In the genomic region with DNA sequence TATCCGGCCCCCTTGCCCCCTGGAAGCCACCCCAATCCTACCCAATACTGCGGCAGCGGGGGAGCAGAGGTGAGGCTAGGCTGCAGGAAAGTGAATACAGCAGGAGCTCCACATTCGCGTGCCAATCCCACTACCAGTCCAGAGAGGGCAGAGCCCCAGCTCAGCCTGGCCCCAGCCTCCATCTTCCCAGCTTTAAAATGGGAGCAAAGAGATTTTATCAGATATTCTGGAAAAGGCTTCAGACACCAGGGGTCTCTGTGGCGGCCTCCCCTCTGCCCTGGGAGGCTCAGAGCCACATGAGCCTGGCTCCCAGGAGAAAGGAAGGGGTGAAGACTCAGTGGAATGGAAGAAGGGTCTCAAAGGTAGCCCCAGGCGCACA, we compare ENCODE assay signal across 15 cellular contexts.
DNase-seq lines count a peak whose midpoint lies in the region; ATAC-seq and TF ChIP-seq lines count a peak whose summit lies in the region.
"Had no signal": no experiment of that assay in that cellular context is flagged by ENCODE, and none has a peak within 500 bp of the region (broad histone marks: within the 10 kb centered on the region; RNA-seq: fewer than 3 reads in every experiment).

No MANE protein-coding gene starts in this region.

- H3K27ac ChIP-seq in BLaER1 treated with 17β-estradiol and CSF1 and Interleukin-3, amounts not matched to agents 10 nM and 100 nM = peak overlapping the region in 5 of 11 experiments; percentile 13 to 54 (median 44); a peak in 6 of 22 replicates
- H3K27ac ChIP-seq in substantia nigra (ENCODE audit: low read depth, low read length, poor library complexity, severe bottlenecking) = peak overlapping the region; percentile 92
- no peak overlapping the region for H3K27ac ChIP-seq in brain microvascular endothelial cell
- H3K27ac ChIP-seq in Peyer's patch = peak overlapping the region in 1 of 4 donors; percentile 63
- H3K27ac ChIP-seq: C4-2B, PC-9 had no signal

- H3K36me3 ChIP-seq in BLaER1 treated with 17β-estradiol and CSF1 and Interleukin-3, amounts not matched to agents 10 nM and 100 nM = peaks cover 30 to 61% (median 51%) of the 10 kb centered on the region in 11 experiments
- H3K36me3 ChIP-seq in brain microvascular endothelial cell (replicated peaks) (peaks cover 29% of the 10 kb centered on the region), Peyer's patch (peaks cover 0 to 13% (median 0%) of the 10 kb centered on the region in 3 donors)

- no peak overlapping the region for H3K4me3 ChIP-seq in BLaER1 treated with 17β-estradiol and CSF1 and Interleukin-3, amounts not matched to agents 10 nM and 100 nM
- H3K4me3 ChIP-seq in brain microvascular endothelial cell (ENCODE audit: low read depth, low read length) (no peak overlapping the region), Peyer's patch (no peak overlapping the region)
- H3K4me3 ChIP-seq: PC-9 had no signal

- TF ChIP-seq POLR2A in Peyer's patch (IDR thresholded peaks at IDR 0.05) = no peak

- H3K27me3 ChIP-seq in BLaER1 treated with 17β-estradiol and CSF1 and Interleukin-3, amounts not matched to agents 10 nM and 100 nM = no peaks in the 10 kb centered on the region
- H3K27me3 ChIP-seq in brain microvascular endothelial cell (replicated peaks) = no peaks in the 10 kb centered on the region
- no peaks in the 10 kb centered on the region for H3K27me3 ChIP-seq in Peyer's patch

- H3K27ac Mint-ChIP-seq in activated naive CD8-positive, alpha-beta T cell treated with anti-CD3 and anti-CD28 coated beads for 36 hours = peak overlapping the region; percentile 94

- H3K27me3 Mint-ChIP-seq in activated naive CD8-positive, alpha-beta T cell treated with anti-CD3 and anti-CD28 coated beads for 36 hours = no peaks in the 10 kb centered on the region

- ATAC-seq in GM18517 (IDR thresholded peaks at IDR 0.05; ENCODE audit: unreplicated experiment) = peak; percentile 0
- ATAC-seq: Right ventricle myocardium inferior, SK-N-SH treated with all-trans-retinoic acid at 6 μM for 48 hours had no signal

- peaks cover 77 to 97% (median 86%) of the 10 kb centered on the region in 10 experiments for H3K4me1 ChIP-seq in BLaER1 treated with 17β-estradiol and CSF1 and Interleukin-3, amounts not matched to agents 10 nM and 100 nM
- H3K4me1 ChIP-seq in Peyer's patch = peaks cover 0 to 44% (median 22%) of the 10 kb centered on the region in 4 donors

- no peak for DNase-seq in activated naive CD8-positive, alpha-beta T cell treated with anti-CD3 and anti-CD28 coated beads for 36 hours
- DNase-seq in substantia nigra (lab: John Stamatoyannopoulos, UW) = no peak
- no peak for DNase-seq in brain microvascular endothelial cell
- no peak for DNase-seq in Peyer's patch
- DNase-seq in stimulated activated CD4-positive, alpha-beta T cell treated with anti-CD3 and anti-CD28 coated beads, Interleukin-15, amount 100 ng/mL, for 24 hours = no peak
- DNase-seq: Calu3, NCI-H187 treated with DMSO at 0.1 percent for 48 hours, NCI-H446, NCI-H748 treated with DMSO at 0.1 percent for 48 hours, PC-9 had no signal

- peak overlapping the region; percentile 23 to 86 (median 48); a peak in 20 of 22 replicates for H3K4me2 ChIP-seq in BLaER1 treated with 17β-estradiol and CSF1 and Interleukin-3, amounts not matched to agents 10 nM and 100 nM
- H3K4me2 ChIP-seq: PC-9 had no signal

- H4K20me1 ChIP-seq in BLaER1 treated with 17β-estradiol and CSF1 and Interleukin-3, amounts not matched to agents 10 nM and 100 nM = peaks cover 100% of the 10 kb centered on the region in 11 experiments

- no peak for TF ChIP-seq CTCF in brain microvascular endothelial cell (IDR thresholded peaks at IDR 0.05; ENCODE audit: low read depth, low read length, missing control alignments)
- TF ChIP-seq CTCF in Peyer's patch (IDR thresholded peaks at IDR 0.05) = no peak

- H3K4me3 Mint-ChIP-seq in activated naive CD8-positive, alpha-beta T cell treated with anti-CD3 and anti-CD28 coated beads for 36 hours = no peak overlapping the region

- peaks cover 48% of the 10 kb centered on the region for H3K4me1 Mint-ChIP-seq in activated naive CD8-positive, alpha-beta T cell treated with anti-CD3 and anti-CD28 coated beads for 36 hours

- H3K9me3 Mint-ChIP-seq in activated naive CD8-positive, alpha-beta T cell treated with anti-CD3 and anti-CD28 coated beads for 36 hours = no peaks in the 10 kb centered on the region

- H3K36me3 Mint-ChIP-seq in activated naive CD8-positive, alpha-beta T cell treated with anti-CD3 and anti-CD28 coated beads for 36 hours = peaks cover 19% of the 10 kb centered on the region

- peak overlapping the region in 8 of 11 experiments; percentile 2 to 59 (median 40); a peak in 8 of 22 replicates for H3K9ac ChIP-seq in BLaER1 treated with 17β-estradiol and CSF1 and Interleukin-3, amounts not matched to agents 10 nM and 100 nM

- no peaks in the 10 kb centered on the region for H3K9me3 ChIP-seq in BLaER1 treated with 17β-estradiol and CSF1 and Interleukin-3, amounts not matched to agents 10 nM and 100 nM (replicated peaks in 1 of 11)
- H3K9me3 ChIP-seq in Peyer's patch = no peaks in the 10 kb centered on the region

- in situ Hi-C loops in brain microvascular endothelial cell (cut with HindIII; ENCODE audit: low pct_ligation_motif_present, low sequenced_read_pairs) = no loop called here
